In genomic region chr4:120915311-120915710, GRCh38 we compare ENCODE assay signal across 19 cellular contexts.
"Had no signal": no experiment of that assay in that cellular context is flagged by ENCODE, and none has a peak within 500 bp of the region (broad histone marks: within the 10 kb centered on the region; RNA-seq: fewer than 3 reads in every experiment).

No MANE protein-coding gene starts in this region.

- H3K27me3 ChIP-seq: adrenal gland, esophagus squamous epithelium, right lobe of liver, stomach had no signal

- H3K4me1 Mint-ChIP-seq: memory B cell had no signal

- H3K27ac ChIP-seq: adrenal gland, esophagus squamous epithelium, psoas muscle, right lobe of liver, spleen, stomach, thoracic aorta had no signal

- DNase-seq: activated CD4-positive, alpha-beta T cell treated with anti-CD3 and anti-CD28 coated beads for 48 hours; activated CD8-positive, alpha-beta T cell treated with anti-CD3 and anti-CD28 coated beads for 36 hours; activated effector memory CD4-positive, alpha-beta T cell treated with anti-CD3 and anti-CD28 coated beads, Interleukin-2, amount 50 U/mL, for 16 hours; activated T-cell treated with anti-CD3 and anti-CD28 coated beads, Interleukin-2, amount 50 U/mL, for 48 hours; adrenal gland; effector CD4-positive, alpha-beta T cell; esophagus squamous epithelium; left ventricle myocardium superior; psoas muscle; right lobe of liver; spleen; stomach had no signal

- H3K9me3 ChIP-seq: adrenal gland, esophagus squamous epithelium, psoas muscle, right lobe of liver, spleen, stomach, thoracic aorta had no signal

- H3K36me3 Mint-ChIP-seq: activated naive CD4-positive, alpha-beta T cell treated with anti-CD3 and anti-CD28 coated beads, Interleukin-2, amount 50 U/mL, for 24 hours; memory B cell; natural killer cell treated with Interleukin-12 subunit alpha and Interleukin-12 subunit beta and Interleukin-15 and Interleukin-18, amount 100 ng/mL, for 72 hours had no signal

- H3K4me3 ChIP-seq: adrenal gland, esophagus squamous epithelium, psoas muscle, right lobe of liver, spleen, stomach, thoracic aorta had no signal

- H3K4me3 Mint-ChIP-seq: activated CD8-positive, alpha-beta T cell treated with anti-CD3 and anti-CD28 coated beads for 36 hours; activated naive CD4-positive, alpha-beta T cell treated with anti-CD3 and anti-CD28 coated beads, Interleukin-2, amount 50 U/mL, for 24 hours; memory B cell; natural killer cell treated with Interleukin-12 subunit alpha and Interleukin-12 subunit beta and Interleukin-15 and Interleukin-18, amount 100 ng/mL, for 72 hours; T-helper 1 cell treated with Interleukin-12 subunit alpha and Interleukin-12 subunit beta and Interleukin-4 antibody, amounts not matched to agents 30 μg/mL and 1 μg/mL, for 36 hours had no signal

- H3K4me1 ChIP-seq: right lobe of liver had no signal

- ATAC-seq: activated CD8-positive, alpha-beta T cell treated with anti-CD3 and anti-CD28 coated beads for 36 hours; left ventricle myocardium superior; natural killer cell treated with Interleukin-12 subunit alpha and Interleukin-12 subunit beta and Interleukin-15 and Interleukin-18, amount 100 ng/mL, for 72 hours; psoas muscle; right lobe of liver had no signal

- FAIRE-seq: colon, endothelial cell of umbilical vein had no signal

- H3K36me3 ChIP-seq: adrenal gland, esophagus squamous epithelium, right lobe of liver, spleen, stomach, thoracic aorta had no signal

- H3K9me3 Mint-ChIP-seq: activated CD8-positive, alpha-beta T cell treated with anti-CD3 and anti-CD28 coated beads for 36 hours; activated naive CD4-positive, alpha-beta T cell treated with anti-CD3 and anti-CD28 coated beads, Interleukin-2, amount 50 U/mL, for 24 hours; natural killer cell treated with Interleukin-12 subunit alpha and Interleukin-12 subunit beta and Interleukin-15 and Interleukin-18, amount 100 ng/mL, for 72 hours; T-helper 1 cell treated with Interleukin-12 subunit alpha and Interleukin-12 subunit beta and Interleukin-4 antibody, amounts not matched to agents 30 μg/mL and 1 μg/mL, for 36 hours had no signal

- H3K27ac Mint-ChIP-seq: activated CD8-positive, alpha-beta T cell treated with anti-CD3 and anti-CD28 coated beads for 36 hours; activated naive CD4-positive, alpha-beta T cell treated with anti-CD3 and anti-CD28 coated beads, Interleukin-2, amount 50 U/mL, for 24 hours; memory B cell; natural killer cell treated with Interleukin-12 subunit alpha and Interleukin-12 subunit beta and Interleukin-15 and Interleukin-18, amount 100 ng/mL, for 72 hours; T-helper 1 cell treated with Interleukin-12 subunit alpha and Interleukin-12 subunit beta and Interleukin-4 antibody, amounts not matched to agents 30 μg/mL and 1 μg/mL, for 36 hours had no signal

- H3K27me3 Mint-ChIP-seq: memory B cell had no signal
